Comparison of ENCODE assay signal across 37 cellular contexts in the genomic region with DNA sequence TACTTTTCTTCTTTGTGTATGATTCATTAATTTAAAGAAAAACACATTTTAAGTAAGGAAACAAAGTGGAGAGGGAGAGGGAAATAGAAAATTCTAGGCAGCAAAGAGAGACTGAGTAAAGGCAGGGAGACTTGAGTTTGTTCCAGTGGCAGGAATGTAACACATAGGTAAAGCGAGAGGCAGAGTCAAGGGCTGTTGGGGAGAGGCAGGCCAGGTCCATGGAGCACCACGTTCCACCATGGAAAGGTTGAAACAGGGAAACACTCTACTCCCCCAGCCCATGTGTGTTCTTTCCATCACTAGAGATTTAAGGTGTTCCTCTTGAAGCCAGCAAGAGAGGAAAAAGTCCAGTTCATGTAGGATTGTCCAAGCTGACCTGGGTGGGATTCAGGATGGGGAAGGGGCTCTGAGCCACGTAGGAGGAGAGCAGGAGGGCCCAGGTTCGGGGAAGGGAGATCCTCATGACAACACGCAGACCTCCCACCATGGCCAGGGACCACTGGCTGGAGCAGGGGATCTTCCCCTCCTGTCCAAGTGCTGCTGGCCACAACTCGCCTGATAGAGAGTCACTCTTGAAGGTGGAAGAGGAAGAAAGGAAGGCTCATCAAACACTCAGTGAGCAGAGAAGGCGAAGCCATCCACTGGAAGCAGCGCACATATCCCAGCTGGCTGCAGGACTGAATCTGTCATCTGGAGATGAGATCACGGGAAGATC.
"Had no signal": no experiment of that assay in that cellular context is flagged by ENCODE, and none has a peak within 500 bp of the region (broad histone marks: within the 10 kb centered on the region; RNA-seq: fewer than 3 reads in every experiment).

No MANE protein-coding gene starts in this region.

- H3K27me3 ChIP-seq: ascending aorta, cardiac muscle cell had no signal

- ATAC-seq: activated CD8-positive, alpha-beta T cell treated with anti-CD3 and anti-CD28 coated beads for 36 hours; activated naive CD8-positive, alpha-beta T cell treated with anti-CD3 and anti-CD28 coated beads, Interleukin-2, amount 50 U/mL, for 24 hours; activated T-cell treated with anti-CD3 and anti-CD28 coated beads, Interleukin-2, amount 50 U/mL, for 4 hours; activated T-cell treated with anti-CD3 and anti-CD28 coated beads, Interleukin-2, amount 50 U/mL, for 72 hours had no signal

- H3K9me3 Mint-ChIP-seq: activated B cell treated with CpG ODN at 0.5 μM for 24 hours; activated CD4-positive, alpha-beta memory T cell treated with anti-CD3 and anti-CD28 coated beads for 36 hours; activated CD4-positive, alpha-beta T cell treated with anti-CD3 and anti-CD28 coated beads, Interleukin-2, amount 10 ng/mL, durations not matched to agents 24 days and 14 days; activated CD8-positive, alpha-beta T cell treated with anti-CD3 and anti-CD28 coated beads for 36 hours; activated naive CD4-positive, alpha-beta T cell treated with anti-CD3 and anti-CD28 coated beads, Interleukin-2, amount 10 ng/mL, durations not matched to agents 7 days and 5 days; activated naive CD4-positive, alpha-beta T cell treated with anti-CD3 and anti-CD28 coated beads, Interleukin-2, amount 50 U/mL, for 24 hours; activated naive CD8-positive, alpha-beta T cell treated with anti-CD3 and anti-CD28 coated beads, Interleukin-2, amount 10 ng/mL, durations not matched to agents 7 days and 5 days; activated naive CD8-positive, alpha-beta T cell treated with anti-CD3 and anti-CD28 coated beads, Interleukin-2, amount 50 U/mL, for 24 hours; activated T-cell treated with anti-CD3 and anti-CD28 coated beads, Interleukin-2, amount 50 U/mL, for 4 hours; activated T-helper 1 cell treated with anti-CD3 and anti-CD28 coated beads, Interleukin-12 subunit alpha, Interleukin-12 subunit beta, Interleukin-2, Interleukin-4 antibody, amounts not matched to agents 30 ng/mL and 10 ng/mL and 1 ng/mL, durations not matched to agents 14 hours and 24 hours and 36 hours; activated T-helper 2 cell treated with anti-CD3 and anti-CD28 coated beads, Interferon-gamma antibody, Interleukin-2, Interleukin-4, amounts not matched to agents 10 μg/mL and 5 μg/mL and 100 μg/mL, durations not matched to agents 14 hours and 24 hours and 36 hours; brain; T-helper 1 cell treated with Interleukin-12 subunit alpha and Interleukin-12 subunit beta and Interleukin-4 antibody, amounts not matched to agents 30 μg/mL and 1 μg/mL, for 36 hours; T-helper 2 cell treated with Interferon-gamma antibody and Interleukin-4, amounts not matched to agents 5 μg/mL and 100 μg/mL, for 36 hours had no signal

- H3K4me3 Mint-ChIP-seq: activated B cell treated with CpG ODN at 0.5 μM for 24 hours; activated CD4-positive, alpha-beta memory T cell treated with anti-CD3 and anti-CD28 coated beads for 36 hours; activated CD4-positive, alpha-beta T cell treated with anti-CD3 and anti-CD28 coated beads, Interleukin-2, amount 10 ng/mL, durations not matched to agents 24 days and 14 days; activated CD8-positive, alpha-beta T cell treated with anti-CD3 and anti-CD28 coated beads for 36 hours; activated naive CD4-positive, alpha-beta T cell treated with anti-CD3 and anti-CD28 coated beads, Interleukin-2, amount 10 ng/mL, durations not matched to agents 7 days and 5 days; activated naive CD4-positive, alpha-beta T cell treated with anti-CD3 and anti-CD28 coated beads, Interleukin-2, amount 50 U/mL, for 24 hours; activated naive CD8-positive, alpha-beta T cell; activated naive CD8-positive, alpha-beta T cell treated with anti-CD3 and anti-CD28 coated beads, Interleukin-2, amount 10 ng/mL, durations not matched to agents 7 days and 5 days; activated naive CD8-positive, alpha-beta T cell treated with anti-CD3 and anti-CD28 coated beads, Interleukin-2, amount 50 U/mL, for 24 hours; activated T-cell treated with anti-CD3 and anti-CD28 coated beads, Interleukin-2, amount 50 U/mL, for 4 hours; activated T-cell treated with anti-CD3 and anti-CD28 coated beads, Interleukin-2, amount 50 U/mL, for 72 hours; activated T-helper 1 cell treated with anti-CD3 and anti-CD28 coated beads, Interleukin-12 subunit alpha, Interleukin-12 subunit beta, Interleukin-2, Interleukin-4 antibody, amounts not matched to agents 30 ng/mL and 10 ng/mL and 1 ng/mL, durations not matched to agents 14 hours and 24 hours and 36 hours; brain; central memory CD8-positive, alpha-beta T cell; T-helper 1 cell treated with Interleukin-12 subunit alpha and Interleukin-12 subunit beta and Interleukin-4 antibody, amounts not matched to agents 30 μg/mL and 1 μg/mL, for 36 hours; T-helper 2 cell treated with Interferon-gamma antibody and Interleukin-4, amounts not matched to agents 5 μg/mL and 100 μg/mL, for 36 hours had no signal

- H3K4me1 ChIP-seq: ascending aorta had no signal

- H3K4me3 ChIP-seq: ascending aorta, cardiac muscle cell had no signal

- H3K9me3 ChIP-seq: ascending aorta had no signal

- H3K36me3 Mint-ChIP-seq: activated CD4-positive, alpha-beta memory T cell treated with anti-CD3 and anti-CD28 coated beads for 36 hours; activated naive CD4-positive, alpha-beta T cell treated with anti-CD3 and anti-CD28 coated beads, Interleukin-2, amount 10 ng/mL, durations not matched to agents 7 days and 5 days; activated naive CD4-positive, alpha-beta T cell treated with anti-CD3 and anti-CD28 coated beads, Interleukin-2, amount 50 U/mL, for 24 hours; activated naive CD8-positive, alpha-beta T cell; activated naive CD8-positive, alpha-beta T cell treated with anti-CD3 and anti-CD28 coated beads, Interleukin-2, amount 10 ng/mL, durations not matched to agents 7 days and 5 days; brain had no signal

- H3K4me1 Mint-ChIP-seq: activated B cell treated with CpG ODN at 0.5 μM for 24 hours; activated CD4-positive, alpha-beta T cell treated with anti-CD3 and anti-CD28 coated beads, Interleukin-2, amount 10 ng/mL, durations not matched to agents 24 days and 14 days; activated naive CD4-positive, alpha-beta T cell treated with anti-CD3 and anti-CD28 coated beads, Interleukin-2, amount 10 ng/mL, durations not matched to agents 7 days and 5 days; activated naive CD4-positive, alpha-beta T cell treated with anti-CD3 and anti-CD28 coated beads, Interleukin-2, amount 50 U/mL, for 24 hours; activated naive CD8-positive, alpha-beta T cell treated with anti-CD3 and anti-CD28 coated beads, Interleukin-2, amount 10 ng/mL, durations not matched to agents 7 days and 5 days; activated naive CD8-positive, alpha-beta T cell treated with anti-CD3 and anti-CD28 coated beads, Interleukin-2, amount 50 U/mL, for 24 hours; central memory CD8-positive, alpha-beta T cell had no signal

- H3K27ac ChIP-seq: ascending aorta, cardiac muscle cell, VCaP had no signal

- H3K36me3 ChIP-seq: ascending aorta, cardiac muscle cell had no signal

- H3K27ac Mint-ChIP-seq: activated B cell treated with CpG ODN at 0.5 μM for 24 hours; activated CD4-positive, alpha-beta memory T cell treated with anti-CD3 and anti-CD28 coated beads for 36 hours; activated CD4-positive, alpha-beta T cell treated with anti-CD3 and anti-CD28 coated beads, Interleukin-2, amount 10 ng/mL, durations not matched to agents 24 days and 14 days; activated CD8-positive, alpha-beta T cell treated with anti-CD3 and anti-CD28 coated beads for 36 hours; activated naive CD4-positive, alpha-beta T cell treated with anti-CD3 and anti-CD28 coated beads, Interleukin-2, amount 10 ng/mL, durations not matched to agents 7 days and 5 days; activated naive CD4-positive, alpha-beta T cell treated with anti-CD3 and anti-CD28 coated beads, Interleukin-2, amount 50 U/mL, for 24 hours; activated naive CD8-positive, alpha-beta T cell; activated naive CD8-positive, alpha-beta T cell treated with anti-CD3 and anti-CD28 coated beads, Interleukin-2, amount 10 ng/mL, durations not matched to agents 7 days and 5 days; activated naive CD8-positive, alpha-beta T cell treated with anti-CD3 and anti-CD28 coated beads, Interleukin-2, amount 50 U/mL, for 24 hours; activated T-cell treated with anti-CD3 and anti-CD28 coated beads, Interleukin-2, amount 50 U/mL, for 72 hours; activated T-helper 1 cell treated with anti-CD3 and anti-CD28 coated beads, Interleukin-12 subunit alpha, Interleukin-12 subunit beta, Interleukin-2, Interleukin-4 antibody, amounts not matched to agents 30 ng/mL and 10 ng/mL and 1 ng/mL, durations not matched to agents 14 hours and 24 hours and 36 hours; activated T-helper 2 cell treated with anti-CD3 and anti-CD28 coated beads, Interferon-gamma antibody, Interleukin-2, Interleukin-4, amounts not matched to agents 10 μg/mL and 5 μg/mL and 100 μg/mL, durations not matched to agents 14 hours and 24 hours and 36 hours; brain; T-helper 1 cell treated with Interleukin-12 subunit alpha and Interleukin-12 subunit beta and Interleukin-4 antibody, amounts not matched to agents 30 μg/mL and 1 μg/mL, for 36 hours; T-helper 2 cell treated with Interferon-gamma antibody and Interleukin-4, amounts not matched to agents 5 μg/mL and 100 μg/mL, for 36 hours had no signal

- H3K27me3 Mint-ChIP-seq: activated B cell treated with CpG ODN at 0.5 μM for 24 hours; activated CD4-positive, alpha-beta T cell treated with anti-CD3 and anti-CD28 coated beads, Interleukin-2, amount 10 ng/mL, durations not matched to agents 24 days and 14 days; activated CD8-positive, alpha-beta T cell treated with anti-CD3 and anti-CD28 coated beads for 36 hours; activated naive CD4-positive, alpha-beta T cell treated with anti-CD3 and anti-CD28 coated beads, Interleukin-2, amount 10 ng/mL, durations not matched to agents 7 days and 5 days; activated naive CD8-positive, alpha-beta T cell treated with anti-CD3 and anti-CD28 coated beads, Interleukin-2, amount 50 U/mL, for 24 hours; brain had no signal

- DNase-seq: activated B cell treated with CpG ODN at 0.5 μM for 24 hours; activated CD4-positive, alpha-beta memory T cell treated with anti-CD3 and anti-CD28 coated beads for 36 hours; activated CD4-positive, alpha-beta T cell treated with anti-CD3 and anti-CD28 coated beads for 4 hours; activated CD4-positive, alpha-beta T cell treated with anti-CD3 and anti-CD28 coated beads, Interleukin-2, amount 10 ng/mL, durations not matched to agents 24 days and 14 days; activated CD4-positive, alpha-beta T cell treated with anti-CD3 and anti-CD28 coated beads, Interleukin-2, amount 50 U/mL, for 1 hour; activated CD4-positive, alpha-beta T cell treated with anti-CD3 and anti-CD28 coated beads, Interleukin-2, amount 50 U/mL, for 4 hours; activated CD4-positive, CD25-positive, alpha-beta regulatory T cell treated with anti-CD3 and anti-CD28 coated beads, Interleukin-2, amount 50 U/mL, for 72 hours; activated CD8-positive, alpha-beta memory T cell treated with anti-CD3 and anti-CD28 coated beads, Interleukin-2, amount 50 U/mL, for 4 hours; activated CD8-positive, alpha-beta T cell treated with anti-CD3 and anti-CD28 coated beads for 36 hours; activated effector memory CD4-positive, alpha-beta T cell treated with Interleukin-2 at 50 U/mL for 16 hours; activated gamma-delta T cell; activated naive CD4-positive, alpha-beta T cell treated with anti-CD3 and anti-CD28 coated beads, Interleukin-2, amount 10 ng/mL, durations not matched to agents 7 days and 5 days; activated naive CD4-positive, alpha-beta T cell treated with Interleukin-2 at 50 U/mL for 16 hours; activated naive CD8-positive, alpha-beta T cell treated with anti-CD3 and anti-CD28 coated beads, Interleukin-2, amount 10 ng/mL, durations not matched to agents 7 days and 5 days; activated naive CD8-positive, alpha-beta T cell treated with anti-CD3 and anti-CD28 coated beads, Interleukin-2, amount 50 U/mL, for 24 hours; activated T-cell treated with anti-CD3 and anti-CD28 coated beads for 4 hours; activated T-cell treated with anti-CD3 and anti-CD28 coated beads, Interleukin-2, amount 50 U/mL, for 1 hour; activated T-cell treated with anti-CD3 and anti-CD28 coated beads, Interleukin-2, amount 50 U/mL, for 4 hours; activated T-cell treated with anti-CD3 and anti-CD28 coated beads, Interleukin-2, amount 50 U/mL, for 72 hours; amygdala; anterior cingulate cortex; caudate nucleus; SW 1271; T-helper 1 cell; T-helper 2 cell; T-helper 9 cell had no signal
